In the genomic region with DNA sequence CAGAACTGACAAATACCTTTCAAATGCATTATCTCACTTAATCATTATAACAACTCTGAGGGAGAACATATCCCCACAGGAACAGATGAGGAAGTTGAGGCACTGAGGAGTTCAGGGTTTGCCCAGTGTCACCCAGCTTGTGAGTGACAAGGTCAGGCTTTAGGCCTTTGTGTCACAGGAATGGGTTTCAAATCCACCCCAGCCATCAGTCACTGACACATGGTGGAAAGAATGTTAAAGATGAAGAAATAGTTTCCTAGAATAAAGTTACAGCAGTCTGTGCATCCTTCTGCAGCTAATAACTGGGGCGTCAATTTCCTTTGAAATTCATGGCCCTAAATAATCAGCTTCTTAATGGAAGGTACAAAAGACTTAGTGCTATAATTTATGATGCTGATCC, we compare ENCODE assay signal across 14 cellular contexts. TPM values are rescaled to one million over a fixed set of nuclear protein-coding genes. Genes with fewer than 3 reads are reported as not detected.
DNase-seq lines count a peak whose midpoint lies in the region; TF ChIP-seq lines count a peak whose summit lies in the region.
"Had no signal": no experiment of that assay in that cellular context is flagged by ENCODE, and none has a peak within 500 bp of the region (broad histone marks: within the 10 kb centered on the region; RNA-seq: fewer than 3 reads in every experiment).

No MANE protein-coding gene starts in this region.

- H3K36me3 Mint-ChIP-seq in CD4-positive, alpha-beta memory T cell = no peaks in the 10 kb centered on the region

- H3K4me2 ChIP-seq in GM23248 (ENCODE audit: unreplicated experiment) = no peak overlapping the region

- H3K79me2 ChIP-seq in GM23248 (ENCODE audit: insufficient read depth) = no peaks in the 10 kb centered on the region

- peaks cover 0 to 4% (median 2%) of the 10 kb centered on the region in 4 donors for H3K4me1 Mint-ChIP-seq in CD4-positive, alpha-beta memory T cell

- peaks cover 8% of the 10 kb centered on the region for H3K4me1 ChIP-seq in GM23248 (ENCODE audit: insufficient read depth)
- no peaks in the 10 kb centered on the region for H3K4me1 ChIP-seq in CD4-positive, alpha-beta memory T cell (ENCODE audit: insufficient read depth, low read length)
- H3K4me1 ChIP-seq: HAP-1 had no signal

- H3K27me3 ChIP-seq in GM23248 (replicated peaks; ENCODE audit: insufficient read depth) = no peaks in the 10 kb centered on the region
- no peaks in the 10 kb centered on the region for H3K27me3 ChIP-seq in CD4-positive, alpha-beta memory T cell (ENCODE audit: insufficient read depth, low read length)

- H3K36me3 ChIP-seq in GM23248 (ENCODE audit: low read depth) = no peaks in the 10 kb centered on the region
- no peaks in the 10 kb centered on the region for H3K36me3 ChIP-seq in CD4-positive, alpha-beta memory T cell (ENCODE audit: insufficient read depth, low read length)

- DNase-seq in GM23248 = peak; percentile 4
- peak; percentile 47 for DNase-seq in myocyte (ENCODE audit: low read depth)
- no peak for DNase-seq in CD4-positive, alpha-beta memory T cell
- DNase-seq in stimulated activated CD4-positive, alpha-beta T cell treated with anti-CD3 and anti-CD28 coated beads, Interleukin-1b, Interleukin-23, amount 100 ng/mL, for 48 hours = no peak
- no peak for DNase-seq in HPDE6-E6E7 (ENCODE audit: extremely low spot score)
- DNase-seq: ACHN; AML-193; CD4-positive, alpha-beta T cell; DMS79 treated with DMSO at 0.1 percent for 48 hours; EL had no signal

- H3K9me2 ChIP-seq in GM23248 (ENCODE audit: insufficient read depth) = no peaks in the 10 kb centered on the region

- H3K9me3 Mint-ChIP-seq in CD4-positive, alpha-beta memory T cell = no peaks in the 10 kb centered on the region
- H3K9me3 Mint-ChIP-seq: CD4-positive, alpha-beta T cell had no signal

- H3K4me3 ChIP-seq in GM23248 = no peak overlapping the region
- no peak overlapping the region for H3K4me3 ChIP-seq in CD4-positive, alpha-beta memory T cell (ENCODE audit: low read length in 2 of 2)
- H3K4me3 ChIP-seq: GM12878, HAP-1 had no signal

- POLR2A ChIA-PET in CD4-positive, alpha-beta memory T cell (lab: Charles Lee; ENCODE audit: partially characterized antibody) = no interaction called here

- WGBS in GM23248 (ENCODE audit: low coverage in 1 of 2, low lambda C conversion rate in 2 of 2, missing lambda C conversion rate in 2 of 2), 2 experiments = 95 to 100% methylated on average over 1 of the region's 1 CpG

- no peak overlapping the region for H2AFZ ChIP-seq in GM23248

- intact Hi-C loops in CD4-positive, alpha-beta memory T cell (cut with micrococcal nuclease) = no loop called here

- H3K9ac ChIP-seq in GM23248 = no peak overlapping the region

- CTCF ChIA-PET in CD4-positive, alpha-beta memory T cell (lab: Charles Lee; ENCODE audit: partially characterized antibody) = no interaction called here

- no peaks in the 10 kb centered on the region for H3K9me3 ChIP-seq in GM23248 (ENCODE audit: low read depth)
- no peaks in the 10 kb centered on the region for H3K9me3 ChIP-seq in CD4-positive, alpha-beta memory T cell (ENCODE audit: control insufficient read depth in 1 of 2, low read length in 2 of 2)
- H3K9me3 ChIP-seq: HAP-1 had no signal

- H3K4me3 Mint-ChIP-seq in CD4-positive, alpha-beta memory T cell = no peak overlapping the region
- H3K4me3 Mint-ChIP-seq: CD4-positive, alpha-beta T cell had no signal

- no peaks in the 10 kb centered on the region for H3K27me3 Mint-ChIP-seq in CD4-positive, alpha-beta memory T cell

- H3K27ac Mint-ChIP-seq in CD4-positive, alpha-beta memory T cell = no peak overlapping the region
- H3K27ac Mint-ChIP-seq: CD4-positive, alpha-beta T cell had no signal

- in situ Hi-C loops in GM23248 (cut with MboI) = no loop called here

- peaks cover 9% of the 10 kb centered on the region; the same call in 1 of the 2 replicates for H3F3A ChIP-seq in GM23248 (ENCODE audit: insufficient read depth)

- TF ChIP-seq CTCF in VCaP (conservative IDR thresholded peaks at IDR 0.05) = no peak

- H4K20me1 ChIP-seq in GM23248 (ENCODE audit: insufficient read depth) = no peaks in the 10 kb centered on the region

- H3K27ac ChIP-seq in GM23248 (no peak overlapping the region), VCaP (peak overlapping the region; percentile 15; the same call in 1 of the 2 replicates)
- no peak overlapping the region for H3K27ac ChIP-seq in CD4-positive, alpha-beta memory T cell (ENCODE audit: low read depth, low read length)
- H3K27ac ChIP-seq: C4-2B had no signal

RNA-seq across cellular contexts. Expression of a gene that starts 37.8 kb away (rescaled TPM):
- 70.4 and 71.4 TPM in 2 replicates for total RNA-seq in GM23248 (2014; rRNA removed; shearing (Covaris generic))
- polyA plus RNA-seq in GM23248 (2016; fragmentation: Nextera tagmentation; extraction: Ambion mirVana) = 120 and 130 TPM in 2 replicates
- 64.9 and 87.6 TPM in 2 replicates for total RNA-seq in myocyte
- 41.8 TPM for polyA plus RNA-seq in myocyte (2012)
- total RNA-seq in CD4-positive, alpha-beta memory T cell = 1 to 10 TPM in 1 of 2 experiments, under 1 TPM in 1; 0.55 to 1.9 TPM
- 1 to 10 TPM in 1 of 2 donors, under 1 TPM in 1; 0.32 to 2.2 TPM for polyA plus RNA-seq in CD4-positive, alpha-beta memory T cell

Comparison
In these comparisons a context has a peak if more than half of its experiments do, and no peak if none do; other contexts are left out.
1. DNase-seq: peak in GM23248 (single experiment) and myocyte (single experiment); none in CD4-positive, alpha-beta memory T cell (0 of 5), stimulated activated CD4-positive, alpha-beta T cell treated with anti-CD3 and anti-CD28 coated beads, Interleukin-1b, Interleukin-23, amount 100 ng/mL, for 48 hours (single experiment) and HPDE6-E6E7 (single experiment).
2. RNA of a gene that starts 37.8 kb away (total RNA-seq): 64.9 to 87.6 TPM in myocyte and 70.4 to 71.4 TPM in GM23248; 0.55 to 1.9 TPM in CD4-positive, alpha-beta memory T cell; every median in the first group is over 10 times any median in the second.